In genomic region chr3:27080126-27080525, GRCh38 we compare ENCODE assay signal across 1 cellular context.
TF ChIP-seq lines count a peak whose summit lies in the region.

No MANE protein-coding gene starts in this region.

TF ChIP-seq in H1, 55 proteins besides CTCF, POLR2A, EP300 and RAD21 (continued from another document):
- no peak for TF ChIP-seq RBBP5 (IDR thresholded peaks at IDR 0.05; ENCODE audit: borderline replicate concordance, low read depth, low read length)
